21 cellular contexts compared by ENCODE assay signal in the genomic region with DNA sequence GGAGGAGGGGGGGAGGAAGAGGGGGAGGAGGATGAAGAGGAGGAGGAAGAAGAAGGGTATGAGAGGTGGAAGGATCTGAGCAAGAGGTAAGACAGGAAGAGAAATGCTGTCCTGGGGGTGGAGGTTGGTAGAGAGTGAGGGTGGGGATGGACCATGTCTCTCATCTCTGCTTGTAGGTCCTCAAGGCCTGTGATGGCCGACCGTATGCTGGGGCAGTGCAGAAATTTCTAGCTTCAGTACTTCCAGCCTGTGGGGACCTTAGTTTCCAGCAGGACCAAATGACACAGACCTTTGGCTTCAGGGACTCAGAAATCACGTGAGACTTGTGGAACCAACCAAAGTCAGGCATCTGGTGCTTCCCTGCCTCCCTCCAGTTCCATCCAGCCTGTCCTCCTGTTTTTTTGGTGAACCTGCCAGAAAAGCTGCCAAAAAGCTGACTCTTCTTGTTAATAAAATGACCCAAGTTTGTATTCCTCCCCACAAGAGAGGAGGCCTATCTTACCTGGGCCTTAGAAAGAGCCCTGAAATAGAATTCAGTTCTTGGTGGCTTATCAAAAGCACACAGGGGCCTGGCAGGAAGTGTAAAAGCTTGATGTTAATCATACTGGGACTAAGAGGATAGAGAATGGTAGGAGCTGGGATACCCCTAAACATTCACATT. TPM values are rescaled to one million over a fixed set of nuclear protein-coding genes. Genes with fewer than 3 reads are reported as not detected.
DNase-seq lines count a peak whose midpoint lies in the region; ATAC-seq, FAIRE-seq and TF ChIP-seq lines count a peak whose summit lies in the region.
"Had no signal": no experiment of that assay in that cellular context is flagged by ENCODE, and none has a peak within 500 bp of the region (broad histone marks: within the 10 kb centered on the region; RNA-seq: fewer than 3 reads in every experiment).

No MANE protein-coding gene starts in this region.

- H3K4me1 ChIP-seq in K562 (replicated peaks in 1 of 2; ENCODE audit: control insufficient read depth in 2 of 2, insufficient read depth in 2 of 2, low read length in 2 of 2) = peaks cover 31 to 34% of the 10 kb centered on the region in 2 experiments
- H3K4me1 ChIP-seq in thymus (ENCODE audit: control insufficient read depth, insufficient read depth, low read length) = no peaks in the 10 kb centered on the region
- H3K4me1 ChIP-seq: transverse colon had no signal

- WGBS in K562 (ENCODE audit: insufficient coverage, low coverage, missing lambda C conversion rate) = 11% methylated on average over 3 of the region's 3 CpGs
- 97% methylated on average over 3 of the region's 3 CpGs for WGBS in thymus

- BruUV-seq in K562 (replicated peaks; lab: Mats Ljungman, UMichigan) = no TSS peak

- no peaks in the 10 kb centered on the region for H3K9me3 Mint-ChIP-seq in activated naive CD4-positive, alpha-beta T cell treated with anti-CD3 and anti-CD28 coated beads, Interleukin-2, amount 10 ng/mL, durations not matched to agents 7 days and 5 days
- H3K9me3 Mint-ChIP-seq: stimulated activated memory B cell treated with anti-CD40 and anti-IgM and Interleukin-4, amounts not matched to agents 10 μg/mL and 1 μg/mL and 100 μg/mL, for 72 hours had no signal

- H3K27me3 ChIP-seq in K562 (ENCODE audit: control insufficient read depth in 2 of 2, insufficient read depth in 2 of 2, low read length in 2 of 2) (no peaks in the 10 kb centered on the region), thymus (ENCODE audit: control insufficient read depth, insufficient read depth) (no peaks in the 10 kb centered on the region)
- H3K27me3 ChIP-seq: gastroesophageal sphincter, neutrophil, transverse colon had no signal

- TF ChIP-seq RAD21 in K562 (CRISPR knock-in tag; conservative IDR thresholded peaks at IDR 0.05 in 1 of 2, IDR thresholded peaks at IDR 0.05 in 1 of 2) = no peak

- H3K9me3 ChIP-seq in K562 (replicated peaks; ENCODE audit: control insufficient read depth, insufficient read depth, low read depth, low read length) = no peaks in the 10 kb centered on the region
- H3K9me3 ChIP-seq in thymus (ENCODE audit: control insufficient read depth) = no peaks in the 10 kb centered on the region
- H3K9me3 ChIP-seq: gastroesophageal sphincter, neutrophil, transverse colon had no signal

- peak overlapping the region; percentile 71 for H3K4me2 ChIP-seq in K562 (ENCODE audit: insufficient read depth, low read length)

- DNase-seq in activated naive CD4-positive, alpha-beta T cell treated with anti-CD3 and anti-CD28 coated beads, Interleukin-2, amount 10 ng/mL, durations not matched to agents 7 days and 5 days = no peak
- no peak for DNase-seq in activated naive CD4-positive, alpha-beta T cell (lab: John Stamatoyannopoulos, UW)
- DNase-seq in RWPE1 (ENCODE audit: low spot score) = no peak
- peak in 3 of 4 experiments; percentile 27 to 75 (median 69) for DNase-seq in K562 (ENCODE audit: extremely low read depth in 1 of 4, low spot score in 3 of 4)
- no peak for DNase-seq in NCI-H345 treated with DMSO at 0.1 percent for 48 hours (lab: John Stamatoyannopoulos, UW; ENCODE audit: unreplicated experiment)
- no peak for DNase-seq in GOT3 (lab: John Stamatoyannopoulos, UW)
- DNase-seq: EL; left cardiac atrium; NCI-H187 treated with DMSO at 0.1 percent for 48 hours; NCI-H345; NK-92 treated with Interleukin-12 subunit alpha and Interleukin-12 subunit beta, amount 100 ng/mL, for 24 hours; retina; transverse colon had no signal

- peaks cover 21% of the 10 kb centered on the region for H3K4me1 Mint-ChIP-seq in activated naive CD4-positive, alpha-beta T cell treated with anti-CD3 and anti-CD28 coated beads, Interleukin-2, amount 10 ng/mL, durations not matched to agents 7 days and 5 days

- no peaks in the 10 kb centered on the region for H3K27me3 Mint-ChIP-seq in activated naive CD4-positive, alpha-beta T cell treated with anti-CD3 and anti-CD28 coated beads, Interleukin-2, amount 10 ng/mL, durations not matched to agents 7 days and 5 days
- H3K27me3 Mint-ChIP-seq: stimulated activated memory B cell treated with anti-CD40 and anti-IgM and Interleukin-4, amounts not matched to agents 10 μg/mL and 1 μg/mL and 100 μg/mL, for 72 hours had no signal

- H3K36me3 ChIP-seq in K562 (ENCODE audit: control insufficient read depth, insufficient read depth, low read length) (peaks cover 16% of the 10 kb centered on the region), thymus (ENCODE audit: control insufficient read depth, insufficient read depth) (no peaks in the 10 kb centered on the region)

- H3K9ac ChIP-seq in K562 (ENCODE audit: insufficient read depth in 1 of 2, low read depth in 2 of 2, low read length in 2 of 2) = peak overlapping the region; percentile 71 to 72; a peak in 3 of 4 replicates

- peaks cover 5% of the 10 kb centered on the region for H3K36me3 Mint-ChIP-seq in activated naive CD4-positive, alpha-beta T cell treated with anti-CD3 and anti-CD28 coated beads, Interleukin-2, amount 10 ng/mL, durations not matched to agents 7 days and 5 days

- intact Hi-C loops in K562 (cut with micrococcal nuclease) = loop anchor here (10.0 kb wide), 1 partner anchor 245 kb away; a partner anchor contains a TSS

- CTCF ChIA-PET in activated naive CD4-positive, alpha-beta T cell treated with anti-CD3 and anti-CD28 coated beads, Interleukin-2, amount 10 ng/mL, durations not matched to agents 7 days and 5 days (lab: Charles Lee) = interaction anchor here (1.8 kb wide), 1 partner anchor 27 kb away, joined by 5 read pairs; no protein-coding TSS in a partner anchor
- CTCF ChIA-PET in RWPE1 (lab: Yijun Ruan, JAX) = interaction anchor here (0.6 kb wide), 3 partner anchors 69 to 287 kb away, joined by 3 to 4 read pairs (median 3); no protein-coding TSS in a partner anchor
- CTCF ChIA-PET in K562 (lab: Yijun Ruan, JAX; ENCODE audit: low intra/inter-chr PET ratio) = no interaction called here

- H3K9me1 ChIP-seq in K562 (ENCODE audit: control insufficient read depth, insufficient read depth, low read length) = no peaks in the 10 kb centered on the region

- no peak for TF ChIP-seq POLR2A in K562 (conservative IDR thresholded peaks at IDR 0.05)

- TF ChIP-seq CTCF in RWPE1 (conservative IDR thresholded peaks at IDR 0.05; ENCODE audit: low read depth) (no peak), K562 (IDR thresholded peaks at IDR 0.05 in 2 of 3, conservative IDR thresholded peaks at IDR 0.05 in 1 of 3; ENCODE audit: insufficient read depth in 2 of 3, low read depth in 1 of 3, low read length in 3 of 3) (no peak)

- FAIRE-seq in K562 (lab: Jason Lieb, UNC) = peak; percentile 83
- FAIRE-seq: bronchial epithelial cell, GM18507 had no signal

- no peaks in the 10 kb centered on the region for H4K20me1 ChIP-seq in K562 (replicated peaks; ENCODE audit: control insufficient read depth, insufficient read depth, low read length)

- peak; percentile 76; the same call in 1 of the 2 replicates for TF ChIP-seq EP300 in K562 (IDR thresholded peaks at IDR 0.05; ENCODE audit: low read length)

- peak overlapping the region; percentile 25; the same call in 1 of the 2 replicates for H3K27ac ChIP-seq in RWPE1
- peak overlapping the region; percentile 87 for H3K27ac ChIP-seq in K562 (ENCODE audit: extremely low read depth, low read depth, low read length)
- peak overlapping the region; percentile 71 for H3K27ac ChIP-seq in thymus (ENCODE audit: low read depth)
- H3K27ac ChIP-seq: gastroesophageal sphincter, neutrophil, transverse colon, VCaP had no signal

- peak overlapping the region; percentile 68 for H2AFZ ChIP-seq in K562 (ENCODE audit: low read depth, low read length)

- H3K4me3 ChIP-seq in K562 = no peak overlapping the region; the same call in 1 of the 2 replicates
- no peak overlapping the region for H3K4me3 ChIP-seq in thymus (ENCODE audit: low read length)
- H3K4me3 ChIP-seq: gastroesophageal sphincter, transverse colon had no signal

- in situ Hi-C loops in K562 (cut with MboI) = no loop called here

- no peak overlapping the region for H3K4me3 Mint-ChIP-seq in activated naive CD4-positive, alpha-beta T cell treated with anti-CD3 and anti-CD28 coated beads, Interleukin-2, amount 10 ng/mL, durations not matched to agents 7 days and 5 days
- H3K4me3 Mint-ChIP-seq: stimulated activated memory B cell treated with anti-CD40 and anti-IgM and Interleukin-4, amounts not matched to agents 10 μg/mL and 1 μg/mL and 100 μg/mL, for 72 hours had no signal

- POLR2A ChIA-PET in RWPE1 (lab: Yijun Ruan, JAX; ENCODE audit: low non-redundant PET) (interaction anchor here (0.6 kb wide), 1 partner anchor 292 kb away, joined by 5 read pairs; no protein-coding TSS in a partner anchor), K562 (lab: Yijun Ruan, JAX) (interaction anchor here (0.6 to 1.1 kb wide), 6 partner anchors 27 to 184 kb away, joined by 3 to 4 read pairs (median 3); a partner anchor contains a TSS)

- ATAC-seq in K562 = peak; percentile 67
- ATAC-seq in HG03439 (IDR thresholded peaks at IDR 0.05; ENCODE audit: unreplicated experiment) = no peak
- ATAC-seq: gastroesophageal sphincter; left cardiac atrium; stimulated activated memory B cell treated with anti-CD40 and anti-IgM and Interleukin-4, amounts not matched to agents 10 μg/mL and 1 μg/mL and 100 μg/mL, for 72 hours had no signal

- peaks cover 19% of the 10 kb centered on the region for H3K79me2 ChIP-seq in K562 (ENCODE audit: control insufficient read depth, insufficient read depth, low read length)

- H3K27ac Mint-ChIP-seq in activated naive CD4-positive, alpha-beta T cell treated with anti-CD3 and anti-CD28 coated beads, Interleukin-2, amount 10 ng/mL, durations not matched to agents 7 days and 5 days = peak overlapping the region; percentile 76
- H3K27ac Mint-ChIP-seq: stimulated activated memory B cell treated with anti-CD40 and anti-IgM and Interleukin-4, amounts not matched to agents 10 μg/mL and 1 μg/mL and 100 μg/mL, for 72 hours had no signal

RNA-seq across cellular contexts. Expression of a gene that starts 2.5 kb away (rescaled TPM):
- total RNA-seq in K562 (2011; cell fraction: chromatin; rRNA removed; ENCODE audit: low replicate concordance) = 26.8 and 57.5 TPM in 2 replicates
- total RNA-seq in K562 (2011; cell fraction: nucleolus; rRNA removed) = 34.0 and 42.2 TPM in 2 replicates
- 22.1 and 27.8 TPM in 2 replicates for total RNA-seq in K562 (2011; cell fraction: nucleoplasm; rRNA removed)
- total RNA-seq in K562 (2014; rRNA removed) = 4.6 and 6.4 TPM in 2 replicates
- total RNA-seq in K562 (2014; rRNA removed; fragmentation: Illumina TruSeq; extraction: Trizol) = 2.2 and 3.5 TPM in 2 replicates
- 6.6 and 6.9 TPM in 2 replicates for total RNA-seq in K562 (2015; rRNA removed; fragmentation: Illumina TruSeq; extraction: Trizol)
- total RNA-seq in K562 (2021) = 7.6 and 9.3 TPM in 2 replicates
- 7.2 and 14.8 TPM in 2 replicates for polyA plus RNA-seq in K562 (2011; rRNA removed)
- 11.2 and 13.8 TPM in 2 replicates for polyA plus RNA-seq in K562 (2011; cell fraction: cytosol; rRNA removed)
- polyA plus RNA-seq in K562 (2011; cell fraction: nucleus; rRNA removed) = 42.4 and 58.8 TPM in 2 replicates
- polyA plus RNA-seq in K562 (2012) = 9.7 and 11.2 TPM in 2 replicates
- polyA plus RNA-seq in K562 (2014; fragmentation: Illumina TruSeq; extraction: Trizol) = 5.0 and 6.5 TPM in 2 replicates
- polyA plus RNA-seq in K562 (2014; fragmentation: Nextera tagmentation; extraction: Ambion mirVana) = under 1 TPM; 0.27 to 0.50 TPM
- 6.1 and 7.2 TPM in 2 replicates for polyA plus RNA-seq in K562 (2014; rRNA removed)
- polyA minus RNA-seq in K562 (2011; rRNA and poly(A)+ RNA removed) = 5.8 and 10.2 TPM in 2 replicates
- 4.3 and 5.0 TPM in 2 replicates for polyA minus RNA-seq in K562 (2011; cell fraction: cytosol; rRNA and poly(A)+ RNA removed)
- polyA minus RNA-seq in K562 (2011; cell fraction: nucleus; rRNA and poly(A)+ RNA removed) = 12.0 and 25.4 TPM in 2 replicates
- polyA plus RNA-seq in thymus = 206 TPM

RNA-seq across cellular contexts. Expression of a gene that starts 7.4 kb away (rescaled TPM):
- total RNA-seq in K562 (2011; cell fraction: chromatin; rRNA removed; ENCODE audit: low replicate concordance) = 48.5 and 121 TPM in 2 replicates
- 102 and 121 TPM in 2 replicates for total RNA-seq in K562 (2011; cell fraction: nucleolus; rRNA removed)
- 59.5 and 73.2 TPM in 2 replicates for total RNA-seq in K562 (2011; cell fraction: nucleoplasm; rRNA removed)
- total RNA-seq in K562 (2014; rRNA removed) (29.0 and 31.1 TPM in 2 replicates), K562 (2014; rRNA removed; fragmentation: Illumina TruSeq; extraction: Trizol) (9.3 and 13.1 TPM in 2 replicates), K562 (2015; rRNA removed; fragmentation: Illumina TruSeq; extraction: Trizol) (18.6 and 19.4 TPM in 2 replicates), K562 (2021) (27.6 and 28.5 TPM in 2 replicates)
- polyA plus RNA-seq in K562 (2011; rRNA removed) (11.9 and 25.1 TPM in 2 replicates), K562 (2014; fragmentation: Illumina TruSeq; extraction: Trizol) (30.4 and 31.8 TPM in 2 replicates), K562 (2014; fragmentation: Nextera tagmentation; extraction: Ambion mirVana) (1 to 10 TPM; 6.4 to 7.3 TPM), K562 (2014; rRNA removed) (31.9 and 35.1 TPM in 2 replicates), thymus (27.3 TPM)
- polyA plus RNA-seq in K562 (2011; cell fraction: cytosol; rRNA removed) = 31.8 and 33.4 TPM in 2 replicates
- 168 and 185 TPM in 2 replicates for polyA plus RNA-seq in K562 (2011; cell fraction: nucleus; rRNA removed)
- polyA plus RNA-seq in K562 (2012) = 27.9 and 39.5 TPM in 2 replicates
- polyA minus RNA-seq in K562 (2011; rRNA and poly(A)+ RNA removed) = 11.3 and 11.5 TPM in 2 replicates
- polyA minus RNA-seq in K562 (2011; cell fraction: cytosol; rRNA and poly(A)+ RNA removed) = 9.3 and 12.2 TPM in 2 replicates
- 38.9 and 52.6 TPM in 2 replicates for polyA minus RNA-seq in K562 (2011; cell fraction: nucleus; rRNA and poly(A)+ RNA removed)

RNA-seq across cellular contexts. Expression of a gene that starts 20.4 kb away (rescaled TPM):
- 247 and 681 TPM in 2 replicates for total RNA-seq in K562 (2011; cell fraction: chromatin; rRNA removed; ENCODE audit: low replicate concordance)
- 350 and 365 TPM in 2 replicates for total RNA-seq in K562 (2011; cell fraction: nucleolus; rRNA removed)
- total RNA-seq in K562 (2011; cell fraction: nucleoplasm; rRNA removed) = 202 and 277 TPM in 2 replicates
- total RNA-seq in K562 (2014; rRNA removed) (45.0 and 45.1 TPM in 2 replicates), K562 (2014; rRNA removed; fragmentation: Illumina TruSeq; extraction: Trizol) (27.0 and 35.5 TPM in 2 replicates), K562 (2015; rRNA removed; fragmentation: Illumina TruSeq; extraction: Trizol) (33.6 and 34.5 TPM in 2 replicates), K562 (2021) (88.4 and 94.6 TPM in 2 replicates)
- polyA plus RNA-seq in K562 (2011; rRNA removed) (38.8 and 84.8 TPM in 2 replicates), K562 (2014; fragmentation: Illumina TruSeq; extraction: Trizol) (45.1 and 50.3 TPM in 2 replicates), K562 (2014; fragmentation: Nextera tagmentation; extraction: Ambion mirVana) (1 to 10 TPM; 3.3 to 7.8 TPM), K562 (2014; rRNA removed) (58.3 and 61.3 TPM in 2 replicates), thymus (110 TPM)
- 32.7 and 35.6 TPM in 2 replicates for polyA plus RNA-seq in K562 (2011; cell fraction: cytosol; rRNA removed)
- polyA plus RNA-seq in K562 (2011; cell fraction: nucleus; rRNA removed) = 626 and 727 TPM in 2 replicates
- polyA plus RNA-seq in K562 (2012) = 63.3 and 102 TPM in 2 replicates
- polyA minus RNA-seq in K562 (2011; rRNA and poly(A)+ RNA removed) = 63.6 and 66.0 TPM in 2 replicates
- 45.1 and 49.1 TPM in 2 replicates for polyA minus RNA-seq in K562 (2011; cell fraction: cytosol; rRNA and poly(A)+ RNA removed)
- 128 and 164 TPM in 2 replicates for polyA minus RNA-seq in K562 (2011; cell fraction: nucleus; rRNA and poly(A)+ RNA removed)

RNA-seq across cellular contexts. Expression of a gene that starts 20.6 kb away (rescaled TPM):
- 47.1 and 78.6 TPM in 2 replicates for total RNA-seq in K562 (2011; cell fraction: chromatin; rRNA removed; ENCODE audit: low replicate concordance)
- total RNA-seq in K562 (2011; cell fraction: nucleolus; rRNA removed) = 45.5 and 59.2 TPM in 2 replicates
- 52.1 and 52.4 TPM in 2 replicates for total RNA-seq in K562 (2011; cell fraction: nucleoplasm; rRNA removed)
- total RNA-seq in K562 (2014; rRNA removed) = 130 and 139 TPM in 2 replicates
- 76.2 and 86.2 TPM in 2 replicates for total RNA-seq in K562 (2014; rRNA removed; fragmentation: Illumina TruSeq; extraction: Trizol)
- total RNA-seq in K562 (2015; rRNA removed; fragmentation: Illumina TruSeq; extraction: Trizol) = 108 and 110 TPM in 2 replicates
- 87.6 and 91.5 TPM in 2 replicates for total RNA-seq in K562 (2021)
- polyA plus RNA-seq in K562 (2011; rRNA removed) = 63.9 and 79.5 TPM in 2 replicates
- polyA plus RNA-seq in K562 (2011; cell fraction: cytosol; rRNA removed) = 56.5 and 70.8 TPM in 2 replicates
- 100 and 111 TPM in 2 replicates for polyA plus RNA-seq in K562 (2011; cell fraction: nucleus; rRNA removed)
- polyA plus RNA-seq in K562 (2012) = 111 and 134 TPM in 2 replicates
- 148 and 154 TPM in 2 replicates for polyA plus RNA-seq in K562 (2014; fragmentation: Illumina TruSeq; extraction: Trizol)
- 10 to 100 TPM; 15.2 to 18.1 TPM for polyA plus RNA-seq in K562 (2014; fragmentation: Nextera tagmentation; extraction: Ambion mirVana)
- 143 and 157 TPM in 2 replicates for polyA plus RNA-seq in K562 (2014; rRNA removed)
- 32.8 and 42.7 TPM in 2 replicates for polyA minus RNA-seq in K562 (2011; rRNA and poly(A)+ RNA removed)
- 38.1 and 40.2 TPM in 2 replicates for polyA minus RNA-seq in K562 (2011; cell fraction: cytosol; rRNA and poly(A)+ RNA removed)
- 26.9 and 38.8 TPM in 2 replicates for polyA minus RNA-seq in K562 (2011; cell fraction: nucleus; rRNA and poly(A)+ RNA removed)
- 44.5 TPM for polyA plus RNA-seq in thymus

RNA-seq across cellular contexts. Expression of a gene that starts 33.5 kb away (rescaled TPM):
- total RNA-seq in K562 (2011; cell fraction: chromatin; rRNA removed; ENCODE audit: low replicate concordance) = 0.88 and 2.0 TPM in 2 replicates
- 1.2 and 1.4 TPM in 2 replicates for total RNA-seq in K562 (2011; cell fraction: nucleolus; rRNA removed)
- total RNA-seq in K562 (2011; cell fraction: nucleoplasm; rRNA removed) = 0.95 TPM in 1 of 2 replicates, not detected in the other
- total RNA-seq in K562 (2014; rRNA removed) (not detected in 2 replicates), K562 (2014; rRNA removed; fragmentation: Illumina TruSeq; extraction: Trizol) (not detected in 2 replicates), K562 (2015; rRNA removed; fragmentation: Illumina TruSeq; extraction: Trizol) (0.22 TPM in 1 of 2 replicates, not detected in the other), K562 (2021) (0.91 and 1.1 TPM in 2 replicates)
- polyA plus RNA-seq in K562 (2011; rRNA removed) (0.20 and 0.21 TPM in 2 replicates), K562 (2014; fragmentation: Illumina TruSeq; extraction: Trizol) (0.17 TPM in 1 of 2 replicates, not detected in the other), K562 (2014; fragmentation: Nextera tagmentation; extraction: Ambion mirVana) (under 1 TPM; 0.08 to 0.38 TPM), K562 (2014; rRNA removed) (0.16 TPM in 1 of 2 replicates, not detected in the other), thymus (41.0 TPM)
- polyA plus RNA-seq in K562 (2011; cell fraction: cytosol; rRNA removed) = not detected in 2 replicates
- 0.88 and 2.2 TPM in 2 replicates for polyA plus RNA-seq in K562 (2011; cell fraction: nucleus; rRNA removed)
- polyA plus RNA-seq in K562 (2012) = 0.69 and 1.1 TPM in 2 replicates
- not detected in 2 replicates for polyA minus RNA-seq in K562 (2011; rRNA and poly(A)+ RNA removed)
- polyA minus RNA-seq in K562 (2011; cell fraction: cytosol; rRNA and poly(A)+ RNA removed) = 0.48 and 4.1 TPM in 2 replicates
- 0.67 TPM in 1 of 2 replicates, not detected in the other for polyA minus RNA-seq in K562 (2011; cell fraction: nucleus; rRNA and poly(A)+ RNA removed)

Comparison
In these comparisons a context has a peak if more than half of its experiments do, and no peak if none do; other contexts are left out.
1. DNase-seq: peak in K562 (3 of 4); none in activated naive CD4-positive, alpha-beta T cell treated with anti-CD3 and anti-CD28 coated beads, Interleukin-2, amount 10 ng/mL, durations not matched to agents 7 days and 5 days (single experiment), activated naive CD4-positive, alpha-beta T cell (0 of 4), RWPE1 (single experiment), NCI-H345 treated with DMSO at 0.1 percent for 48 hours (single experiment) and GOT3 (single experiment).
2. H3K27ac ChIP-seq: peak in every context shown above with its lines; median percentile 87 in K562; 71 in thymus; 25 in RWPE1.